In genomic region chr10:21173433-21173963, GRCh38 we compare ENCODE assay signal across 8 cellular contexts.
DNase-seq lines count a peak whose midpoint lies in the region; ATAC-seq and TF ChIP-seq lines count a peak whose summit lies in the region.

No MANE protein-coding gene starts in this region.

- H3K4me3 ChIP-seq in lower lobe of right lung (peak overlapping the region; percentile 68), transverse colon (peak overlapping the region; percentile 29 to 66 (median 46))

- no peak overlapping the region for H3K27ac Mint-ChIP-seq in activated CD4-positive, alpha-beta T cell treated with anti-CD3 and anti-CD28 coated beads, Interleukin-2, amount 10 ng/mL, durations not matched to agents 24 days and 14 days
- H3K27ac Mint-ChIP-seq in MCF 10A (ENCODE audit: low read depth, unreplicated experiment) = no peak overlapping the region

- 8% methylated on average over 33 of the region's 60 CpGs; no CpG with 5 or more reads in 1 of the 2 donors for WGBS in transverse colon (ENCODE audit: low coverage in 1 of 2), 2 donors

- TF ChIP-seq EP300 in transverse colon (IDR thresholded peaks at IDR 0.05; ENCODE audit: low read depth) = no peak

- H3K36me3 Mint-ChIP-seq in activated CD4-positive, alpha-beta T cell treated with anti-CD3 and anti-CD28 coated beads, Interleukin-2, amount 10 ng/mL, durations not matched to agents 24 days and 14 days (ENCODE audit: low read depth) = peaks cover 3% of the 10 kb centered on the region
- H3K36me3 Mint-ChIP-seq in MCF 10A (ENCODE audit: insufficient read depth, unreplicated experiment) = peaks cover 6% of the 10 kb centered on the region

- H3K9me3 ChIP-seq in lower lobe of right lung = no peaks in the 10 kb centered on the region
- H3K9me3 ChIP-seq in transverse colon = no peaks in the 10 kb centered on the region

- no peak for DNase-seq in activated CD4-positive, alpha-beta T cell treated with anti-CD3 and anti-CD28 coated beads, Interleukin-2, amount 10 ng/mL, durations not matched to agents 24 days and 14 days
- no peak for DNase-seq in activated CD4-positive, alpha-beta T cell treated with anti-CD3 and anti-CD28 coated beads for 1 hour
- DNase-seq in MCF 10A (ENCODE audit: unreplicated experiment) (no peak), lower lobe of right lung (peak; percentile 54), transverse colon (no peak), DMS79 (lab: John Stamatoyannopoulos, UW) (no peak), AG08395 (ENCODE audit: low spot score) (no peak)

- no peak for TF ChIP-seq POLR2A in transverse colon (IDR thresholded peaks at IDR 0.05)

- TF ChIP-seq CTCF in MCF 10A (IDR thresholded peaks at IDR 0.05; ENCODE audit: unreplicated experiment) (no peak), lower lobe of right lung (IDR thresholded peaks at IDR 0.05) (no peak), transverse colon (IDR thresholded peaks at IDR 0.05) (no peak)

- H3K27me3 ChIP-seq in lower lobe of right lung (ENCODE audit: low read depth) (peaks cover 31% of the 10 kb centered on the region), transverse colon (peaks cover 27% of the 10 kb centered on the region)

- BruUV-seq in MCF 10A (replicated peaks; lab: Mats Ljungman, UMichigan) = no TSS peak

- H3K4me1 ChIP-seq in lower lobe of right lung (peaks cover 20% of the 10 kb centered on the region), transverse colon (peaks cover 4 to 46% (median 11%) of the 10 kb centered on the region in 4 donors)

- ATAC-seq in lower lobe of right lung (peak; percentile 1 to 6), HG03175 (IDR thresholded peaks at IDR 0.05; ENCODE audit: unreplicated experiment) (no peak)

- H3K27me3 Mint-ChIP-seq in activated CD4-positive, alpha-beta T cell treated with anti-CD3 and anti-CD28 coated beads, Interleukin-2, amount 10 ng/mL, durations not matched to agents 24 days and 14 days = peaks cover 50% of the 10 kb centered on the region
- no peaks in the 10 kb centered on the region for H3K27me3 Mint-ChIP-seq in MCF 10A (ENCODE audit: insufficient read depth, unreplicated experiment)

- CTCF ChIA-PET in MCF 10A (lab: Yijun Ruan, JAX) = interaction anchor here (0.6 to 1.6 kb wide), 4 partner anchors 38 to 322 kb away, joined by 3 to 6 read pairs (median 4); no protein-coding TSS in a partner anchor

- peak overlapping the region; percentile 57 for H3K4me3 Mint-ChIP-seq in activated CD4-positive, alpha-beta T cell treated with anti-CD3 and anti-CD28 coated beads, Interleukin-2, amount 10 ng/mL, durations not matched to agents 24 days and 14 days
- peak overlapping the region; percentile 79 for H3K4me3 Mint-ChIP-seq in MCF 10A (ENCODE audit: unreplicated experiment)

- POLR2A ChIA-PET in MCF 10A (lab: Yijun Ruan, JAX) = interaction anchor here (1.0 to 3.1 kb wide), 8 partner anchors 10 to 92 kb away, joined by 3 to 12 read pairs (median 4); no protein-coding TSS in a partner anchor

- peaks cover 3% of the 10 kb centered on the region for H3K4me1 Mint-ChIP-seq in activated CD4-positive, alpha-beta T cell treated with anti-CD3 and anti-CD28 coated beads, Interleukin-2, amount 10 ng/mL, durations not matched to agents 24 days and 14 days
- peaks cover 28% of the 10 kb centered on the region for H3K4me1 Mint-ChIP-seq in MCF 10A (ENCODE audit: insufficient read depth, unreplicated experiment)

- no peaks in the 10 kb centered on the region for H3K9me3 Mint-ChIP-seq in activated CD4-positive, alpha-beta T cell treated with anti-CD3 and anti-CD28 coated beads, Interleukin-2, amount 10 ng/mL, durations not matched to agents 24 days and 14 days
- H3K9me3 Mint-ChIP-seq in MCF 10A (ENCODE audit: unreplicated experiment) = no peaks in the 10 kb centered on the region

- H3K27ac ChIP-seq in lower lobe of right lung (peak overlapping the region; percentile 90), transverse colon (peak overlapping the region; percentile 47 to 75 (median 70))

- H3K36me3 ChIP-seq in lower lobe of right lung (no peaks in the 10 kb centered on the region), transverse colon (no peaks in the 10 kb centered on the region)

- in situ Hi-C loops in transverse colon (cut with MboI; ENCODE audit: low pct_ligation_motif_present in 1 of 4, low pct_unique_long_range_greater_than_20kb in 1 of 4, low sequenced_read_pairs in 3 of 4) = no loop called here

- intact Hi-C loops in activated CD4-positive, alpha-beta T cell treated with anti-CD3 and anti-CD28 coated beads, Interleukin-2, amount 10 ng/mL, durations not matched to agents 24 days and 14 days (cut with micrococcal nuclease) = loop anchor here (10.0 kb wide), 2 partner anchors 321 to 1171 kb away; partner anchors contain the start of gene SPAG6
- intact Hi-C loops in MCF 10A (cut with micrococcal nuclease) (no loop called here), lower lobe of right lung (cut with DNase I) (no loop called here), transverse colon (cut with DNase I; ENCODE audit: low total_unique reads) (no loop called here)
